In the genomic region with DNA sequence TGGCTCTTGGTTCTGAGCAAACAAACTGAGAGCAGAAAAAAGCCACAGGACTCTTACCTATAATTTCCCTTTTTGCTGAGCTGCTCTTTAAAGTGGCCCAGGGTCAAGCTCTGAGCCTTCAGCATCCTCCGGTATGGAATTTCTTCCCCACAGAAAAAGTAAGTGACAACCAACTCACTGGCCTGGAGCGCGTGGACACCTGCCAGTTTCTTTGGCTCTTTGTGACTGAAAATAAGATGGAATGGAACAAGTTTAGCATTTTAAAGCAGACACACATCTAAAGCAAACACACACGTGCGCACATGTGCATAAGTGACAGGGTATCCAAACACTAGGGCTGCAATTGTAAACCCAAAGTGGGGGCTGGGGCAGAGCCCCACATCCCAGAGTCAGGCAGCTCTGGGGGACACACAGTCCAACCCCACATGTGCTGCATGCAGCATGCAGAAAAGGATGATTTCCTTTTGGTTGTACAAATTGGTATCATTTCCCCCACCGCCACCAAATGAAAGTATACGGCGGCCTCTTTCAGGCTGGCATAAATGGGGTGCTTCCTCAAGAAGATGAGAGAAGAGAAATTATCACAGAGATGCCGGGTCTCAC, we compare ENCODE assay signal across 17 cellular contexts. TPM values are rescaled to one million over a fixed set of nuclear protein-coding genes. Genes with fewer than 3 reads are reported as not detected.
DNase-seq lines count a peak whose midpoint lies in the region; ATAC-seq and TF ChIP-seq lines count a peak whose summit lies in the region.
"Had no signal": no experiment of that assay in that cellular context is flagged by ENCODE, and none has a peak within 500 bp of the region (broad histone marks: within the 10 kb centered on the region; RNA-seq: fewer than 3 reads in every experiment).

No MANE protein-coding gene starts in this region.

- no peak overlapping the region for H3K4me3 ChIP-seq in CD4-positive, alpha-beta memory T cell (ENCODE audit: low read length in 2 of 2)
- no peak overlapping the region for H3K4me3 ChIP-seq in right lobe of liver
- H3K4me3 ChIP-seq: GM23248, Peyer's patch had no signal

- peak overlapping the region in 4 of 7 donors; percentile 35 to 83 (median 40) for H3K27ac Mint-ChIP-seq in CD4-positive, alpha-beta memory T cell
- H3K27ac Mint-ChIP-seq in T-cell = peak overlapping the region; percentile 55 to 67
- peak overlapping the region; percentile 67 for H3K27ac Mint-ChIP-seq in progenitor cell of endocrine pancreas

- no peaks in the 10 kb centered on the region for H3K27me3 ChIP-seq in CD4-positive, alpha-beta memory T cell (ENCODE audit: insufficient read depth, low read length)
- H3K27me3 ChIP-seq in right lobe of liver = no peaks in the 10 kb centered on the region
- no peaks in the 10 kb centered on the region for H3K27me3 ChIP-seq in foreskin keratinocyte
- H3K27me3 ChIP-seq: Peyer's patch had no signal

- H3K4me3 Mint-ChIP-seq in CD4-positive, alpha-beta memory T cell = no peak overlapping the region
- H3K4me3 Mint-ChIP-seq in T-cell (no peak overlapping the region), progenitor cell of endocrine pancreas (ENCODE audit: low read depth) (no peak overlapping the region)
- H3K4me3 Mint-ChIP-seq: CD4-positive, CD25-positive, alpha-beta regulatory T cell had no signal

- H3K36me3 ChIP-seq in CD4-positive, alpha-beta memory T cell (ENCODE audit: insufficient read depth, low read length) = peaks cover 53% of the 10 kb centered on the region
- no peaks in the 10 kb centered on the region for H3K36me3 ChIP-seq in right lobe of liver

- H3K4me1 ChIP-seq in CD4-positive, alpha-beta memory T cell (ENCODE audit: insufficient read depth, low read length) = peaks cover 3% of the 10 kb centered on the region
- peaks cover 0 to 21% (median 2%) of the 10 kb centered on the region in 4 donors for H3K4me1 ChIP-seq in right lobe of liver
- H3K4me1 ChIP-seq in foreskin keratinocyte = no peaks in the 10 kb centered on the region

- ATAC-seq in T-cell (replicated peaks in 1 of 4) = no peak
- no peak for ATAC-seq in right lobe of liver
- ATAC-seq in foreskin keratinocyte = no peak

- peaks cover 7 to 11% (median 8%) of the 10 kb centered on the region in 4 donors for H3K4me1 Mint-ChIP-seq in CD4-positive, alpha-beta memory T cell
- H3K4me1 Mint-ChIP-seq in T-cell = peaks cover 10 to 24% (median 17%) of the 10 kb centered on the region in 3 donors
- peaks cover 27% of the 10 kb centered on the region for H3K4me1 Mint-ChIP-seq in progenitor cell of endocrine pancreas (ENCODE audit: low read depth)
- H3K4me1 Mint-ChIP-seq: CD4-positive, CD25-positive, alpha-beta regulatory T cell had no signal

- 67% methylated on average over 3 of the region's 9 CpGs for WGBS in right lobe of liver (ENCODE audit: insufficient coverage, low coverage, low lambda C conversion rate, missing lambda C conversion rate)

- no peak overlapping the region for H3K27ac ChIP-seq in CD4-positive, alpha-beta memory T cell (ENCODE audit: low read depth, low read length)
- no peak overlapping the region for H3K27ac ChIP-seq in right lobe of liver
- no peak overlapping the region for H3K27ac ChIP-seq in foreskin keratinocyte
- H3K27ac ChIP-seq: GM23248, Peyer's patch had no signal

- H3K27me3 Mint-ChIP-seq in CD4-positive, alpha-beta memory T cell = no peaks in the 10 kb centered on the region
- no peaks in the 10 kb centered on the region for H3K27me3 Mint-ChIP-seq in T-cell
- H3K27me3 Mint-ChIP-seq in progenitor cell of endocrine pancreas = no peaks in the 10 kb centered on the region
- H3K27me3 Mint-ChIP-seq: CD4-positive, CD25-positive, alpha-beta regulatory T cell had no signal

- H3K9me3 ChIP-seq in CD4-positive, alpha-beta memory T cell (ENCODE audit: control insufficient read depth in 1 of 2, low read length in 2 of 2) = no peaks in the 10 kb centered on the region
- no peaks in the 10 kb centered on the region for H3K9me3 ChIP-seq in right lobe of liver
- H3K9me3 ChIP-seq: Peyer's patch had no signal

- DNase-seq in CD4-positive, alpha-beta memory T cell = no peak
- DNase-seq in T-cell (no peak), right lobe of liver (peak in 2 of 3 donors; percentile 26 to 29), progenitor cell of endocrine pancreas (ENCODE audit: low spot score, unreplicated experiment) (no peak), foreskin keratinocyte (no peak), superior temporal gyrus (ENCODE audit: extremely low spot score) (no peak), HCEC 1CT (no peak)
- no peak for DNase-seq in stimulated activated CD4-positive, alpha-beta T cell treated with anti-CD3 and anti-CD28 coated beads, Interleukin-2, amount 100 ng/mL, for 24 hours
- DNase-seq: CD4-positive, CD25-positive, alpha-beta regulatory T cell; GF-D8; GM23248; MV-4-11; NCI-H1417 treated with DMSO at 0.1 percent for 48 hours; NCI-H2029; NCI-H2171 treated with DMSO at 0.1 percent for 48 hours; NCI-H524 had no signal

- TF ChIP-seq POLR2A in right lobe of liver (IDR thresholded peaks at IDR 0.05) = no peak

- H3K9me3 Mint-ChIP-seq in CD4-positive, alpha-beta memory T cell = no peaks in the 10 kb centered on the region
- H3K9me3 Mint-ChIP-seq in T-cell (no peaks in the 10 kb centered on the region), progenitor cell of endocrine pancreas (ENCODE audit: low read depth) (no peaks in the 10 kb centered on the region)
- H3K9me3 Mint-ChIP-seq: CD4-positive, CD25-positive, alpha-beta regulatory T cell had no signal

- intact Hi-C loops in CD4-positive, alpha-beta memory T cell (cut with micrococcal nuclease) = no loop called here
- intact Hi-C loops in right lobe of liver (cut with DNase I) = no loop called here

- POLR2A ChIA-PET in CD4-positive, alpha-beta memory T cell (lab: Charles Lee; ENCODE audit: partially characterized antibody) = no interaction called here
- POLR2A ChIA-PET in T-cell (lab: Charles Lee) = interaction anchor here in 1 of 2 donors (0.6 kb wide), 1 partner anchor 9 kb away, joined by 3 read pairs; no protein-coding TSS in a partner anchor

- TF ChIP-seq CTCF in right lobe of liver (IDR thresholded peaks at IDR 0.05) (no peak), progenitor cell of endocrine pancreas (IDR thresholded peaks at IDR 0.05; ENCODE audit: unreplicated experiment) (no peak), foreskin keratinocyte (conservative IDR thresholded peaks at IDR 0.05) (no peak)

- H3K36me3 Mint-ChIP-seq in CD4-positive, alpha-beta memory T cell = peaks cover 49 to 70% of the 10 kb centered on the region in 2 donors
- H3K36me3 Mint-ChIP-seq in T-cell (peaks cover 45% of the 10 kb centered on the region), progenitor cell of endocrine pancreas (ENCODE audit: insufficient read depth) (peaks cover 18% of the 10 kb centered on the region)

- CTCF ChIA-PET in CD4-positive, alpha-beta memory T cell (lab: Charles Lee; ENCODE audit: partially characterized antibody) = no interaction called here
- CTCF ChIA-PET in T-cell (lab: Charles Lee) = no interaction called here

RNA-seq across cellular contexts. Expression of gene AXIN2, which starts 27.5 kb away (rescaled TPM):
- 10 to 100 TPM; 30.1 to 30.3 TPM for total RNA-seq in CD4-positive, alpha-beta memory T cell
- 10 to 100 TPM in 1 of 2 donors, 1 to 10 TPM in 1; 3.4 to 11.8 TPM for polyA plus RNA-seq in CD4-positive, alpha-beta memory T cell
- total RNA-seq in T-cell (10 to 100 TPM; 35.8 to 44.9 (median 40.2) TPM), right lobe of liver (1 to 10 TPM; 1.0 to 2.4 (median 2.0) TPM), progenitor cell of endocrine pancreas (10.2 and 10.7 TPM in 2 replicates), foreskin keratinocyte (0.21 and 0.34 TPM in 2 replicates)
- polyA plus RNA-seq in foreskin keratinocyte = 0.07 TPM in 2 replicates

Comparison
In these comparisons a context has a peak if more than half of its experiments do, and no peak if none do; other contexts are left out.
1. DNase-seq: peak in right lobe of liver (2 of 3); none in CD4-positive, alpha-beta memory T cell (0 of 5), T-cell (0 of 34), progenitor cell of endocrine pancreas (single experiment), foreskin keratinocyte (0 of 2), stimulated activated CD4-positive, alpha-beta T cell treated with anti-CD3 and anti-CD28 coated beads, Interleukin-2, amount 100 ng/mL, for 24 hours (0 of 2), superior temporal gyrus (single experiment) and HCEC 1CT (single experiment).
2. Peak in every context shown above with its lines, with median percentiles within 50 percentile points of each other: H3K27ac Mint-ChIP-seq.